Comparison of ENCODE assay signal across 8 cellular contexts in the genomic region with DNA sequence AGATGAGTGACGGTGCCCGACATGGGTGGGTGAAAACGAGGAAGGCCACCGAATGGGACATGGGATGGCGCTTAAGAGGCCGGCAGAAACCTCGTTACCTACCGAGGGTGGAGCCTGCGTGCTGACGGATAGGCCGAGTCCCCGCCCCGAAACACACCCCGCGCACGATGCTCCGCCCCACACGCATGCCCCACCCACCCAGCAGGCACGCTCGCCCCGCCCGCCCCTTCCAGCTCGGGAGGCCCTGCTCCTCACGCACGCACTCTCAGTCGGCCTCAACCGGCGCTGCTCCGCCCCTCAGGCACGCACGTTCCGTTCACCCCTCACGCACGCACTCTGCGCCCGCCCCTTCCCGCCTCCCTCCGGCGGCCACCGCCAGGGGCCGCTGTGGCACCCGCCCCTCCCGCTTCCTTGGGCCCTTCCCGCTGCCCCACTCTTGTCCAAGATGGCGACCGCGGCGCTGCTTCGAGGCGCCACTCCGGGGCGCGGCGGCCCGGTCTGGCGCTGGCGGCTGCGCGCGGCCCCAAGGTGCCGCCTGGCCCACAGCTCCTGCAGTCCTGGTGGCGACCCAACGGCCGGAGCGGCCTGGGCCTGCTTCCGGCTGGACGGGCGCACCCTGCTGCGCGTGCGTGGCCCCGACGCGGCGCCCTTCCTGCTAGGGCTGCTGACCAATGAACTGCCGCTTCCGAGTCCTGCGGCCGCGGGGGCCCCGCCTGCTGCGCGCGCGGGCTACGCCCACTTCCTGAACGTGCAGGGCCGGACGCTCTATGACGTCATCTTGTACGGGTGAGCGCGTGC. TPM values are rescaled to one million over a fixed set of nuclear protein-coding genes. Genes with fewer than 3 reads are reported as not detected.
A peak's percentile ranks its signal among the peaks of the same experiment; 100 is the strongest.
DNase-seq lines count a peak whose midpoint lies in the region; ATAC-seq and TF ChIP-seq lines count a peak whose summit lies in the region.

A gene (plus strand): TSS at position 433 of the 798 bp plus-strand sequence. CDS start 13 bp downstream, at position 446.

- no peaks in the 10 kb centered on the region for H3K36me3 Mint-ChIP-seq in WTC11

- peak within 1 kb of the TSS; percentile 75 to 76 for H3K4me3 ChIP-seq in cardiac fibroblast (replicated peaks in 1 of 2; ENCODE audit: low read depth in 2 of 2, low read length in 2 of 2)

- POLR2A ChIA-PET in WTC11 (lab: Charles Lee), result interaction anchor here (0.6 to 1.3 kb wide), 6 partner anchors 8 to 299 kb away, joined by 3 to 11 read pairs (median 3); a partner anchor contains a TSS

- peak; percentile 86 for ATAC-seq in GM18907 (IDR thresholded peaks at IDR 0.05; ENCODE audit: unreplicated experiment)
- ATAC-seq in HG03159 (IDR thresholded peaks at IDR 0.05; ENCODE audit: unreplicated experiment), result peak; percentile 85
- peak; percentile 94 for ATAC-seq in WTC11

- TF ChIP-seq CTCF in WTC11 (IDR thresholded peaks at IDR 0.05), result peak; percentile 71
- peak; percentile 60 for TF ChIP-seq CTCF in cardiac fibroblast (IDR thresholded peaks at IDR 0.05; ENCODE audit: low read depth, low read length)

- H3K4me3 Mint-ChIP-seq in WTC11, result peak within 1 kb of the TSS; percentile 85

- CTCF ChIA-PET in WTC11 (lab: Charles Lee), result interaction anchor here (0.6 to 4.3 kb wide), 26 partner anchors 9 to 1968 kb away, joined by 3 to 39 read pairs (median 5); a partner anchor contains a TSS

- H3K27me3 Mint-ChIP-seq in WTC11 (ENCODE audit: low read depth), result peaks cover 6% of the 10 kb centered on the region; the same call in 1 of the 2 replicates

- peak within 1 kb of the TSS; percentile 98 for H3K27ac Mint-ChIP-seq in WTC11

- peaks cover 13% of the 10 kb centered on the region; the same call in 1 of the 2 replicates for H3K4me1 Mint-ChIP-seq in WTC11

- peak; percentile 99 for DNase-seq in AG08396 (ENCODE audit: low spot score)
- peak; percentile 98 for DNase-seq in NCI-H2227 (lab: John Stamatoyannopoulos, UW; ENCODE audit: unreplicated experiment)
- DNase-seq in WTC11 (ENCODE audit: low spot score), result peak; percentile 99
- peak; percentile 99 to 100 for DNase-seq in cardiac fibroblast (ENCODE audit: low read depth in 2 of 2)
- peak; percentile 98 for DNase-seq in inferior parietal cortex (ENCODE audit: extremely low spot score)
- peak; percentile 99 to 100 for DNase-seq in stimulated activated CD4-positive, alpha-beta T cell treated with anti-CD3 and anti-CD28 coated beads, Interleukin-12 subunit alpha, Interleukin-12 subunit beta, amount 100 ng/mL, for 24 hours (ENCODE audit: low read depth in 2 of 2)

- H3K9me3 Mint-ChIP-seq in WTC11, result no peaks in the 10 kb centered on the region

TF ChIP-seq in WTC11, 78 proteins besides CTCF, POLR2A, EP300 and RAD21 (continues in another document):
- no peak for TF ChIP-seq SMAD4 (CRISPR knock-in tag; IDR thresholded peaks at IDR 0.05)
- TF ChIP-seq ZNF232 (CRISPR knock-in tag; IDR thresholded peaks at IDR 0.05), result 0 out of 2 replicates have a peak, but pooled peaks have one; percentile 41
- TF ChIP-seq ZBTB21 (CRISPR knock-in tag; IDR thresholded peaks at IDR 0.05; ENCODE audit: borderline replicate concordance), result peak; percentile 97
- TF ChIP-seq SP1 (CRISPR knock-in tag; conservative IDR thresholded peaks at IDR 0.05), result peak; percentile 97
- TF ChIP-seq, protein P1, sequence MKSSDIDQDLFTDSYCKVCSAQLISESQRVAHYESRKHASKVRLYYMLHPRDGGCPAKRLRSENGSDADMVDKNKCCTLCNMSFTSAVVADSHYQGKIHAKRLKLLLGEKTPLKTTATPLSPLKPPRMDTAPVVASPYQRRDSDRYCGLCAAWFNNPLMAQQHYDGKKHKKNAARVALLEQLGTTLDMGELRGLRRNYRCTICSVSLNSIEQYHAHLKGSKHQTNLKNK (CRISPR knock-in tag; IDR thresholded peaks at IDR 0.05), result peak; percentile 53; the same call in 1 of the 2 replicates
- TF ChIP-seq ATF1 (CRISPR knock-in tag; IDR thresholded peaks at IDR 0.05), result no peak
- TF ChIP-seq, protein P2, sequence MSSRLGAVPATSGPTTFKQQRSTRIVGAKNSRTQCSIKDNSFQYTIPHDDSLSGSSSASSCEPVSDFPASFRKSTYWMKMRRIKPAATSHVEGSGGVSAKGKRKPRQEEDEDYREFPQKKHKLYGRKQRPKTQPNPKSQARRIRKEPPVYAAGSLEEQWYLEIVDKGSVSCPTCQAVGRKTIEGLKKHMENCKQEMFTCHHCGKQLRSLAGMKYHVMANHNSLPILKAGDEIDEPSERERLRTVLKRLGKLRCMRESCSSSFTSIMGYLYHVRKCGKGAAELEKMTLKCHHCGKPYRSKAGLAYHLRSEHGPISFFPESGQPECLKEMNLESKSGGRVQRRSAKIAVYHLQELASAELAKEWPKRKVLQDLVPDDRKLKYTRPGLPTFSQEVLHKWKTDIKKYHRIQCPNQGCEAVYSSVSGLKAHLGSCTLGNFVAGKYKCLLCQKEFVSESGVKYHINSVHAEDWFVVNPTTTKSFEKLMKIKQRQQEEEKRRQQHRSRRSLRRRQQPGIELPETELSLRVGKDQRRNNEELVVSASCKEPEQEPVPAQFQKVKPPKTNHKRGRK (CRISPR knock-in tag; IDR thresholded peaks at IDR 0.05; ENCODE audit: borderline replicate concordance), result no peak
- TF ChIP-seq OVOL2 (CRISPR knock-in tag; IDR thresholded peaks at IDR 0.05; ENCODE audit: borderline replicate concordance), result peak; percentile 44; the same call in 1 of the 2 replicates
- no peak for TF ChIP-seq ZNF671 (CRISPR knock-in tag; IDR thresholded peaks at IDR 0.05)
- TF ChIP-seq NFYB (CRISPR knock-in tag; conservative IDR thresholded peaks at IDR 0.05; ENCODE audit: low read depth), result peak; percentile 16; the same call in 1 of the 2 replicates
- TF ChIP-seq TEAD4 (CRISPR knock-in tag; IDR thresholded peaks at IDR 0.05), result no peak
- TF ChIP-seq ZNF219 (CRISPR knock-in tag; IDR thresholded peaks at IDR 0.05; ENCODE audit: borderline replicate concordance), result peak; percentile 65; the same call in 1 of the 2 replicates
- no peak for TF ChIP-seq KAT7 (CRISPR knock-in tag; IDR thresholded peaks at IDR 0.05; ENCODE audit: borderline replicate concordance)
- TF ChIP-seq NR2C2 (CRISPR knock-in tag; IDR thresholded peaks at IDR 0.05), result no peak
- TF ChIP-seq ETV6 (CRISPR knock-in tag; IDR thresholded peaks at IDR 0.05), result peak; percentile 90; the same call in 1 of the 2 replicates
- TF ChIP-seq, protein P3, sequence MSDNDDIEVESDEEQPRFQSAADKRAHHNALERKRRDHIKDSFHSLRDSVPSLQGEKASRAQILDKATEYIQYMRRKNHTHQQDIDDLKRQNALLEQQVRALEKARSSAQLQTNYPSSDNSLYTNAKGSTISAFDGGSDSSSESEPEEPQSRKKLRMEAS (CRISPR knock-in tag; IDR thresholded peaks at IDR 0.05), result 0 out of 2 replicates have a peak, but pooled peaks have one; percentile 48
- TF ChIP-seq ZNF423 (CRISPR knock-in tag; IDR thresholded peaks at IDR 0.05), result peak; percentile 24; the same call in 1 of the 2 replicates
- peak; percentile 27 for TF ChIP-seq GABPB1 (CRISPR knock-in tag; IDR thresholded peaks at IDR 0.05)
- TF ChIP-seq, protein P4, sequence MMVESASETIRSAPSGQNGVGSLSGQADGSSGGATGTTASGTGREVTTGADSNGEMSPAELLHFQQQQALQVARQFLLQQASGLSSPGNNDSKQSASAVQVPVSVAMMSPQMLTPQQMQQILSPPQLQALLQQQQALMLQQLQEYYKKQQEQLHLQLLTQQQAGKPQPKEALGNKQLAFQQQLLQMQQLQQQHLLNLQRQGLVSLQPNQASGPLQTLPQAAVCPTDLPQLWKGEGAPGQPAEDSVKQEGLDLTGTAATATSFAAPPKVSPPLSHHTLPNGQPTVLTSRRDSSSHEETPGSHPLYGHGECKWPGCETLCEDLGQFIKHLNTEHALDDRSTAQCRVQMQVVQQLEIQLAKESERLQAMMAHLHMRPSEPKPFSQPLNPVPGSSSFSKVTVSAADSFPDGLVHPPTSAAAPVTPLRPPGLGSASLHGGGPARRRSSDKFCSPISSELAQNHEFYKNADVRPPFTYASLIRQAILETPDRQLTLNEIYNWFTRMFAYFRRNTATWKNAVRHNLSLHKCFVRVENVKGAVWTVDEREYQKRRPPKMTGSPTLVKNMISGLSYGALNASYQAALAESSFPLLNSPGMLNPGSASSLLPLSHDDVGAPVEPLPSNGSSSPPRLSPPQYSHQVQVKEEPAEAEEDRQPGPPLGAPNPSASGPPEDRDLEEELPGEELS (CRISPR knock-in tag; IDR thresholded peaks at IDR 0.05), result no peak; the same call in 1 of the 2 replicates
- peak; percentile 41; the same call in 1 of the 2 replicates for TF ChIP-seq RELA (CRISPR knock-in tag; IDR thresholded peaks at IDR 0.05; ENCODE audit: borderline replicate concordance)
- TF ChIP-seq PRRX2 (CRISPR knock-in tag; IDR thresholded peaks at IDR 0.05), result peak; percentile 74; the same call in 1 of the 2 replicates
- peak; percentile 86 for TF ChIP-seq CREM (CRISPR knock-in tag; IDR thresholded peaks at IDR 0.05)

RNA-seq across cellular contexts. Expression of the gene that starts here (rescaled TPM):
- total RNA-seq in WTC11 (2021), result 11.4 to 12.5 TPM (median 12.1 TPM) in 3 replicates

Comparison
In these comparisons a context has a peak if more than half of its experiments do, and no peak if none do; other contexts are left out.
1. Peak in every context shown above with its lines: DNase-seq, ATAC-seq and H3K4me3 ChIP-seq.